ENCODE assay signal across 1 cellular context in genomic region chr17:40283662-40284061, GRCh38.
TF ChIP-seq lines count a peak whose summit lies in the region.

No MANE protein-coding gene starts in this region.

TF ChIP-seq in SK-N-SH, 30 proteins besides CTCF, POLR2A, EP300 and RAD21 (continued from another document):
- peak; percentile 67 for TF ChIP-seq TCF12 (IDR thresholded peaks at IDR 0.05)
- TF ChIP-seq POLR2AphosphoS5 (IDR thresholded peaks at IDR 0.05; ENCODE audit: low read depth, low read length) = peak; percentile 52; the same call in 1 of the 2 replicates
TF ChIP-seq in SK-N-SH: peak in this region for 5.
